Comparison of ENCODE assay signal across 13 cellular contexts in the genomic region with DNA sequence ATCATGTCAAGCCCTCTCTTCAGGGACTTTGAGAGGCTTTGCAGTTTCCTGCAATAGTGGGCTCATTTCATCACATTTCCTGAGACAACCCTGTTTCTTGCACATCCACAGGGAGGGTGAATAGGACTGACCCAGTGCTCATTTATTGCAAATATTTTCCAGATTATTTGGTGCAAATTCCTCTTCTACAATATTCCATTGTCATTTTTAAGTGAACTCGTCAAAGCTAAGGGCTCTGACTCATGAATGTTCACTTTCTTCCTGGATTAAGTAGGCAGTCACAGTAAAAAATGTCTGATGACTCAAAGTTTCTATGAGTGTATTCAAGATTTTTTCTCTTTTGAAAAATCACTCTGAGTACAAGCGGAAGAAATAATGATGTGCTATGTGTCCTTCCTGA.
DNase-seq lines count a peak whose midpoint lies in the region; FAIRE-seq and TF ChIP-seq lines count a peak whose summit lies in the region.
"Had no signal": no experiment of that assay in that cellular context is flagged by ENCODE, and none has a peak within 500 bp of the region (broad histone marks: within the 10 kb centered on the region; RNA-seq: fewer than 3 reads in every experiment).

No MANE protein-coding gene starts in this region.

- DNase-seq in AG08395 (ENCODE audit: low spot score) = peak; percentile 90
- peak; percentile 69 for DNase-seq in HTR-8/SVneo (ENCODE audit: insufficient read length, low spot score)
- peak; percentile 96 for DNase-seq in bronchial epithelial cell (ENCODE audit: low read depth)
- DNase-seq in kidney tubule cell (ENCODE audit: low spot score) = peak; percentile 87
- DNase-seq in NCI-H526 (lab: John Stamatoyannopoulos, UW) = no peak
- DNase-seq in activated naive CD4-positive, alpha-beta T cell treated with anti-CD3 and anti-CD28 coated beads, Interleukin-2, amount 50 U/mL, for 16 hours = no peak
- no peak for DNase-seq in GM10248 (ENCODE audit: extremely low spot score)
- DNase-seq in cardiac septum (ENCODE audit: low spot score) = no peak
- DNase-seq: CD4-positive, CD25-positive, alpha-beta regulatory T cell; NCI-H2227 treated with DMSO at 0.1 percent for 48 hours; stimulated activated CD4-positive, alpha-beta T cell treated with anti-CD3 and anti-CD28 coated beads, Interleukin-15, amount 100 ng/mL, for 24 hours; stimulated activated naive CD4-positive, alpha-beta T cell had no signal

- TF ChIP-seq CTCF in bronchial epithelial cell (IDR thresholded peaks at IDR 0.05; ENCODE audit: insufficient read depth, low read length, severe bottlenecking) (no peak), GM10248 (IDR thresholded peaks at IDR 0.05; ENCODE audit: control extremely low read depth, extremely low read depth, low read depth, missing control alignments) (no peak)

- no peaks in the 10 kb centered on the region for H3K36me3 ChIP-seq in bronchial epithelial cell (ENCODE audit: control insufficient read depth, insufficient read depth, low read length)

- H3K27me3 ChIP-seq in bronchial epithelial cell (ENCODE audit: control insufficient read depth, insufficient read depth, low read length) = no peaks in the 10 kb centered on the region

- FAIRE-seq in HTR-8/SVneo (lab: Jason Lieb, UNC) (no peak), bronchial epithelial cell (lab: Jason Lieb, UNC) (no peak)
- FAIRE-seq: GM12891 had no signal

- intact Hi-C loops in cardiac septum (cut with DNase I) = no loop called here

- CTCF ChIA-PET in GM10248 (lab: Yijun Ruan, JAX) = no interaction called here

- H3K4me3 ChIP-seq in bronchial epithelial cell (ENCODE audit: low read depth, low read length) = no peak overlapping the region

- POLR2A ChIA-PET in GM10248 (lab: Yijun Ruan, JAX) = no interaction called here

Comparison
In these comparisons a context has a peak if more than half of its experiments do, and no peak if none do; other contexts are left out.
1. DNase-seq: peak in AG08395 (single experiment), HTR-8/SVneo (single experiment), bronchial epithelial cell (single experiment) and kidney tubule cell (single experiment); none in NCI-H526 (0 of 2), activated naive CD4-positive, alpha-beta T cell treated with anti-CD3 and anti-CD28 coated beads, Interleukin-2, amount 50 U/mL, for 16 hours (single experiment), GM10248 (single experiment) and cardiac septum (single experiment).